ENCODE assay signal across 8 cellular contexts in genomic region chr10:130138479-130138866, GRCh38. TPM values are rescaled to one million over a fixed set of nuclear protein-coding genes. Genes with fewer than 3 reads are reported as not detected.
DNase-seq lines count a peak whose midpoint lies in the region; ATAC-seq and TF ChIP-seq lines count a peak whose summit lies in the region.

No MANE protein-coding gene starts in this region.

- TF ChIP-seq CTCF in kidney epithelial cell (IDR thresholded peaks at IDR 0.05; ENCODE audit: insufficient read depth, low read length, poor library complexity, severe bottlenecking): no peak

- peaks cover 33% of the 10 kb centered on the region for H3K36me3 Mint-ChIP-seq in activated CD4-positive, alpha-beta T cell treated with anti-CD3 and anti-CD28 coated beads, Interleukin-2, amount 10 ng/mL, durations not matched to agents 7 days and 5 days (ENCODE audit: low read depth)

- CTCF ChIA-PET in activated CD4-positive, alpha-beta T cell treated with anti-CD3 and anti-CD28 coated beads, Interleukin-2, amount 10 ng/mL, durations not matched to agents 7 days and 5 days (lab: Charles Lee): interaction anchor here (2.1 to 4.2 kb wide), 2 partner anchors 11 to 28 kb away, joined by 8 to 18 read pairs; partner anchors contain the start of gene C10orf143

- DNase-seq in COLO829 (ENCODE audit: low spot score) (peak; percentile 47), LHCN-M2 (ENCODE audit: low read depth) (peak; percentile 57), kidney epithelial cell (ENCODE audit: low read depth) (peak; percentile 72), substantia nigra (lab: John Stamatoyannopoulos, UW) (no peak), UCSD-AML1 (lab: John Stamatoyannopoulos, UW; ENCODE audit: unreplicated experiment) (no peak), left cardiac atrium (no peak)
- no peak for DNase-seq in activated CD4-positive, alpha-beta T cell treated with anti-CD3 and anti-CD28 coated beads, Interleukin-2, amount 10 ng/mL, durations not matched to agents 7 days and 5 days

- H3K27me3 Mint-ChIP-seq in activated CD4-positive, alpha-beta T cell treated with anti-CD3 and anti-CD28 coated beads, Interleukin-2, amount 10 ng/mL, durations not matched to agents 7 days and 5 days: peaks cover 8% of the 10 kb centered on the region

- no peak overlapping the region for H3K27ac ChIP-seq in substantia nigra (ENCODE audit: low read depth, low read length, poor library complexity, severe bottlenecking)

- intact Hi-C loops in left cardiac atrium (cut with DNase I): no loop called here

- H3K27ac Mint-ChIP-seq in activated CD4-positive, alpha-beta T cell treated with anti-CD3 and anti-CD28 coated beads, Interleukin-2, amount 10 ng/mL, durations not matched to agents 7 days and 5 days: peak overlapping the region; percentile 86

- POLR2A ChIA-PET in activated CD4-positive, alpha-beta T cell treated with anti-CD3 and anti-CD28 coated beads, Interleukin-2, amount 10 ng/mL, durations not matched to agents 7 days and 5 days (lab: Charles Lee): interaction anchor here (1.0 kb wide), 1 partner anchor 27 kb away, joined by 4 read pairs; no protein-coding TSS in a partner anchor

- peak overlapping the region; percentile 87 for H3K4me3 Mint-ChIP-seq in activated CD4-positive, alpha-beta T cell treated with anti-CD3 and anti-CD28 coated beads, Interleukin-2, amount 10 ng/mL, durations not matched to agents 7 days and 5 days

- H3K4me1 Mint-ChIP-seq in activated CD4-positive, alpha-beta T cell treated with anti-CD3 and anti-CD28 coated beads, Interleukin-2, amount 10 ng/mL, durations not matched to agents 7 days and 5 days: peaks cover 60% of the 10 kb centered on the region

- no peak for ATAC-seq in GM19035 (IDR thresholded peaks at IDR 0.05; ENCODE audit: unreplicated experiment)
- ATAC-seq in left cardiac atrium: no peak

- no peak overlapping the region for H3K4me3 ChIP-seq in kidney epithelial cell (ENCODE audit: low read depth, low read length)

- no peaks in the 10 kb centered on the region for H3K9me3 Mint-ChIP-seq in activated CD4-positive, alpha-beta T cell treated with anti-CD3 and anti-CD28 coated beads, Interleukin-2, amount 10 ng/mL, durations not matched to agents 7 days and 5 days

- H3K27me3 ChIP-seq in kidney epithelial cell (ENCODE audit: control insufficient read depth, insufficient read depth, low read length): no peaks in the 10 kb centered on the region

- no peaks in the 10 kb centered on the region for H3K36me3 ChIP-seq in kidney epithelial cell (ENCODE audit: control insufficient read depth, insufficient read depth, low read length)

RNA-seq across cellular contexts. Expression of gene GLRX3, which starts 2.3 kb away (rescaled TPM):
- 133 and 163 TPM in 2 replicates for total RNA-seq in LHCN-M2 (2014; rRNA removed)
- 104 TPM for polyA plus RNA-seq in LHCN-M2 (2012)
- 10 to 100 TPM; 78.7 to 90.1 TPM for total RNA-seq in activated CD4-positive, alpha-beta T cell treated with anti-CD3 and anti-CD28 coated beads, Interleukin-2, amount 10 ng/mL, durations not matched to agents 7 days and 5 days
- total RNA-seq in kidney epithelial cell: 136 and 192 TPM in 2 replicates
- total RNA-seq in left cardiac atrium: 10 to 100 TPM; 53.5 to 67.1 TPM

RNA-seq across cellular contexts. Expression of gene C10orf143, which starts 27.8 kb away (rescaled TPM):
- total RNA-seq in LHCN-M2 (2014; rRNA removed): 0.96 and 0.98 TPM in 2 replicates
- polyA plus RNA-seq in LHCN-M2 (2012): 4.5 TPM
- 1 to 10 TPM; 5.5 to 5.8 TPM for total RNA-seq in activated CD4-positive, alpha-beta T cell treated with anti-CD3 and anti-CD28 coated beads, Interleukin-2, amount 10 ng/mL, durations not matched to agents 7 days and 5 days
- 0.75 and 0.88 TPM in 2 replicates for total RNA-seq in kidney epithelial cell
- total RNA-seq in left cardiac atrium: 1 to 10 TPM; 2.1 to 2.3 TPM

Comparison
In these comparisons a context has a peak if more than half of its experiments do, and no peak if none do; other contexts are left out.
1. DNase-seq: peak in COLO829 (single experiment), LHCN-M2 (single experiment) and kidney epithelial cell (single experiment); none in activated CD4-positive, alpha-beta T cell treated with anti-CD3 and anti-CD28 coated beads, Interleukin-2, amount 10 ng/mL, durations not matched to agents 7 days and 5 days (single experiment), substantia nigra (0 of 49), UCSD-AML1 (single experiment) and left cardiac atrium (single experiment).